In the genomic region with DNA sequence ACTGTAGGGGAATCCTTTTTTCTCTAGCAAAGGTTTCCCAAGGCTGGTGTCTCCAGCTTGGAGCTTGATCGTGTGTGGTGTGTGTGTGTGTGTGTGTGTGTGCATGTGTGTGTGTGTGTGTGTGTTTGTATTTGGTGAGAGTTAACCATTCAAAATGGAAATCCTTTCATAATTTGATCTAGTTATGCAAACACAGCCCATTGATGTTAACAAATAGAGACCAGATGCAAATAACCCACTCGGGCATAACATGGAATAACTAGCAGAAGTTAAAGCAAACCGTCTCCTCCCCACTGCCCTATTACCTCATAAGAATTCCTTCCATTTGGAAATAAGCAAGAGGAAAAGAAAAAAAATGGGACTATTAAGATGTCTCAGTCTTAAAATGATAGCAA, we compare ENCODE assay signal across 14 cellular contexts. TPM values are rescaled to one million over a fixed set of nuclear protein-coding genes. Genes with fewer than 3 reads are reported as not detected.
A peak's percentile ranks its signal among the peaks of the same experiment; 100 is the strongest.
DNase-seq lines count a peak whose midpoint lies in the region; ATAC-seq, FAIRE-seq and TF ChIP-seq lines count a peak whose summit lies in the region.
"Had no signal": no experiment of that assay in that cellular context is flagged by ENCODE, and none has a peak within 500 bp of the region (broad histone marks: within the 10 kb centered on the region; RNA-seq: fewer than 3 reads in every experiment).

No MANE protein-coding gene starts in this region.

- H3K4me3 ChIP-seq in MG63 (peak overlapping the region; percentile 13; the same call in 1 of the 2 replicates), coronary artery (no peak overlapping the region)
- H3K4me3 ChIP-seq: transverse colon had no signal

- no peaks in the 10 kb centered on the region for H3K9me3 Mint-ChIP-seq in activated CD4-positive, alpha-beta T cell treated with anti-CD3 and anti-CD28 coated beads for 36 hours (ENCODE audit: low read depth)
- H3K9me3 Mint-ChIP-seq in activated naive CD8-positive, alpha-beta T cell treated with anti-CD3 and anti-CD28 coated beads, Interleukin-2, amount 10 ng/mL, durations not matched to agents 7 days and 5 days, result no peaks in the 10 kb centered on the region
- H3K9me3 Mint-ChIP-seq in osteocyte (ENCODE audit: unreplicated experiment), result no peaks in the 10 kb centered on the region

- no peak for DNase-seq in activated CD4-positive, alpha-beta T cell treated with anti-CD3 and anti-CD28 coated beads for 36 hours
- no peak for DNase-seq in activated CD4-positive, alpha-beta T cell treated with anti-CD3 and anti-CD28 coated beads for 1 hour
- DNase-seq in MG63 (no peak), osteocyte (ENCODE audit: extremely low spot score, unreplicated experiment) (no peak), coronary artery (ENCODE audit: low spot score) (no peak), urothelium cell line (ENCODE audit: low spot score) (no peak), LoVo (ENCODE audit: low spot score) (no peak)
- no peak for DNase-seq in activated naive CD8-positive, alpha-beta T cell treated with anti-CD3 and anti-CD28 coated beads, Interleukin-2, amount 10 ng/mL, durations not matched to agents 7 days and 5 days
- DNase-seq: activated effector memory CD4-positive, alpha-beta T cell treated with anti-CD3 and anti-CD28 coated beads, Interleukin-2, amount 50 U/mL, for 16 hours; erythroblast; SHP77; stimulated activated CD4-positive, alpha-beta T cell treated with anti-CD3 and anti-CD28 coated beads, Interleukin-4, amount 100 ng/mL, for 4 hours; transverse colon had no signal

- FAIRE-seq in urothelium cell line (lab: Jason Lieb, UNC), result no peak

- CTCF ChIA-PET in activated CD4-positive, alpha-beta T cell treated with anti-CD3 and anti-CD28 coated beads for 36 hours (lab: Charles Lee), result interaction anchor here (0.6 to 1.2 kb wide), 2 partner anchors 12 to 260 kb away, joined by 3 read pairs; no protein-coding TSS in a partner anchor

- no peak overlapping the region for H3K4me3 Mint-ChIP-seq in activated CD4-positive, alpha-beta T cell treated with anti-CD3 and anti-CD28 coated beads for 36 hours
- H3K4me3 Mint-ChIP-seq in activated naive CD8-positive, alpha-beta T cell treated with anti-CD3 and anti-CD28 coated beads, Interleukin-2, amount 10 ng/mL, durations not matched to agents 7 days and 5 days, result no peak overlapping the region
- H3K4me3 Mint-ChIP-seq in osteocyte (ENCODE audit: unreplicated experiment), result no peak overlapping the region

- no peaks in the 10 kb centered on the region for H3K36me3 Mint-ChIP-seq in activated CD4-positive, alpha-beta T cell treated with anti-CD3 and anti-CD28 coated beads for 36 hours (ENCODE audit: low read depth)
- H3K36me3 Mint-ChIP-seq in activated naive CD8-positive, alpha-beta T cell treated with anti-CD3 and anti-CD28 coated beads, Interleukin-2, amount 10 ng/mL, durations not matched to agents 7 days and 5 days, result no peaks in the 10 kb centered on the region
- H3K36me3 Mint-ChIP-seq in osteocyte (ENCODE audit: unreplicated experiment), result no peaks in the 10 kb centered on the region

- H3K27me3 ChIP-seq in MG63, result no peaks in the 10 kb centered on the region
- H3K27me3 ChIP-seq: transverse colon had no signal

- ATAC-seq in activated CD4-positive, alpha-beta T cell treated with anti-CD3 and anti-CD28 coated beads for 36 hours, result no peak
- ATAC-seq in activated naive CD8-positive, alpha-beta T cell treated with anti-CD3 and anti-CD28 coated beads, Interleukin-2, amount 10 ng/mL, durations not matched to agents 7 days and 5 days (ENCODE audit: low read depth), result no peak
- ATAC-seq: HCT116 had no signal

- no peak for TF ChIP-seq CTCF in osteocyte (IDR thresholded peaks at IDR 0.05)
- TF ChIP-seq CTCF in coronary artery (IDR thresholded peaks at IDR 0.05), result no peak

- no peaks in the 10 kb centered on the region for H3K9me3 ChIP-seq in MG63
- H3K9me3 ChIP-seq: transverse colon had no signal

- peaks cover 9% of the 10 kb centered on the region for H3K4me1 Mint-ChIP-seq in activated CD4-positive, alpha-beta T cell treated with anti-CD3 and anti-CD28 coated beads for 36 hours
- peaks cover 17% of the 10 kb centered on the region for H3K4me1 Mint-ChIP-seq in activated naive CD8-positive, alpha-beta T cell treated with anti-CD3 and anti-CD28 coated beads, Interleukin-2, amount 10 ng/mL, durations not matched to agents 7 days and 5 days
- H3K4me1 Mint-ChIP-seq in osteocyte (ENCODE audit: unreplicated experiment), result peaks cover 71% of the 10 kb centered on the region

- H3K27ac Mint-ChIP-seq in activated CD4-positive, alpha-beta T cell treated with anti-CD3 and anti-CD28 coated beads for 36 hours, result peak overlapping the region; percentile 62
- peak overlapping the region; percentile 68 for H3K27ac Mint-ChIP-seq in activated naive CD8-positive, alpha-beta T cell treated with anti-CD3 and anti-CD28 coated beads, Interleukin-2, amount 10 ng/mL, durations not matched to agents 7 days and 5 days
- H3K27ac Mint-ChIP-seq in osteocyte (ENCODE audit: unreplicated experiment), result peak overlapping the region; percentile 58

- intact Hi-C loops in activated CD4-positive, alpha-beta T cell treated with anti-CD3 and anti-CD28 coated beads for 36 hours (cut with DNase I, micrococcal nuclease), result loop anchor here in 1 of 2 experiments (2.0 kb wide), 1 partner anchor 24 kb away; no protein-coding TSS in a partner anchor

- POLR2A ChIA-PET in activated CD4-positive, alpha-beta T cell treated with anti-CD3 and anti-CD28 coated beads for 36 hours (lab: Charles Lee), result interaction anchor here (0.6 to 1.1 kb wide), 4 partner anchors 24 to 1202 kb away, joined by 3 read pairs; no protein-coding TSS in a partner anchor
- POLR2A ChIA-PET in activated naive CD8-positive, alpha-beta T cell treated with anti-CD3 and anti-CD28 coated beads, Interleukin-2, amount 10 ng/mL, durations not matched to agents 7 days and 5 days (lab: Charles Lee), result interaction anchor here (0.9 kb wide), 1 partner anchor 24 kb away, joined by 3 read pairs; no protein-coding TSS in a partner anchor

- H3K27ac ChIP-seq in coronary artery, result no peak overlapping the region
- H3K27ac ChIP-seq: transverse colon had no signal

- no peaks in the 10 kb centered on the region for H3K36me3 ChIP-seq in MG63
- H3K36me3 ChIP-seq: transverse colon had no signal

- H3K27me3 Mint-ChIP-seq in activated CD4-positive, alpha-beta T cell treated with anti-CD3 and anti-CD28 coated beads for 36 hours, result peaks cover 12% of the 10 kb centered on the region
- H3K27me3 Mint-ChIP-seq in activated naive CD8-positive, alpha-beta T cell treated with anti-CD3 and anti-CD28 coated beads, Interleukin-2, amount 10 ng/mL, durations not matched to agents 7 days and 5 days, result peaks cover 2% of the 10 kb centered on the region
- H3K27me3 Mint-ChIP-seq in osteocyte (ENCODE audit: unreplicated experiment), result no peaks in the 10 kb centered on the region

RNA-seq across cellular contexts. Expression of gene ZSWIM6, which starts 24.9 kb away (rescaled TPM):
- 1 to 10 TPM; 4.5 to 5.7 TPM for total RNA-seq in activated CD4-positive, alpha-beta T cell treated with anti-CD3 and anti-CD28 coated beads for 36 hours
- total RNA-seq in MG63 (2014; rRNA removed; shearing (Covaris generic); ENCODE audit: low replicate concordance), result 1.3 and 3.3 TPM in 2 replicates
- 1 to 10 TPM; 6.1 to 6.5 TPM for total RNA-seq in activated naive CD8-positive, alpha-beta T cell treated with anti-CD3 and anti-CD28 coated beads, Interleukin-2, amount 10 ng/mL, durations not matched to agents 7 days and 5 days
- total RNA-seq in osteocyte, result 20.6 and 20.7 TPM in 2 replicates
